In the genomic region with DNA sequence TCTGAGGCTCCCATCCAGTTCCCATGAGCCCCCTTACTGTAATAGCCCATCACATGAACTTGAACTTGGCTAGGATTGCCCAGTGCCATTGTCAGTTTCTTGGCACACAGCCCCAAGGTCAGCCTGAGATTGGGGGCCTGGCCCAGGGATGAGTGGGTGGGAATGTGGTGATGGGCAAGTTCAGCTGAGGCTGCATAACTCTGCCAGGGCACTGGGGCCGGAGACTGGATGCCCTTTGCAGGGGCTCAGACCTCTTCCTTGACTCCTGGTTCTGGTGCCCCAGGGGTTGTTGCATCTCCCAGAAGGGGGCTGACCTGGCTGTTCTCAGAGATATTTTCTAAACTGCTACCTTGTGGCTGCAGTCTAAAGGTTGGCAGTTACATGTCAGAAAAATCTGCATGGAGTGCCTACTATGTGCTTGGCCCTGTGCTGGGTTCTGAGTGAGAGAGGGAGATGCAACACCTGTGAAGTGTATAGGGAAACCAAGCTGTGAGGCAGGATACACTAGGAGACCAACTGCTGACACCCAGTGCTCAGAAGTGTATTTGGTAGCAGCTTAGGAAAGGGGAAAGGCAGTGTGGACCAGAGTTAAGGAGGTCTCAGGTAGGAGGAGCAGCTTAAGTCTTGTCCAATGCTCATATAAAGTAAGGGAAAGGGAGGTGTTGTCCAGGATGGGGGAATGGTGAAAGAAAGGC, we compare ENCODE assay signal across 13 cellular contexts.
"Had no signal": no experiment of that assay in that cellular context is flagged by ENCODE, and none has a peak within 500 bp of the region (broad histone marks: within the 10 kb centered on the region; RNA-seq: fewer than 3 reads in every experiment).

No MANE protein-coding gene starts in this region.

- H2AFZ ChIP-seq: hepatocyte had no signal

- H3K4me3 ChIP-seq: ascending aorta, hepatocyte, right atrium auricular region, smooth muscle cell, upper lobe of right lung had no signal

- H3K27me3 ChIP-seq: ascending aorta, hepatocyte, neutrophil, right atrium auricular region, upper lobe of right lung had no signal

- H3K4me2 ChIP-seq: hepatocyte, smooth muscle cell had no signal

- H3K9me3 Mint-ChIP-seq: naive thymus-derived CD4-positive, alpha-beta T cell; T-helper 2 cell treated with Interferon-gamma antibody and Interleukin-4, amounts not matched to agents 5 μg/mL and 100 μg/mL, for 36 hours had no signal

- H3K36me3 Mint-ChIP-seq: naive thymus-derived CD4-positive, alpha-beta T cell had no signal

- H3K9me3 ChIP-seq: ascending aorta, neutrophil, right atrium auricular region, upper lobe of right lung had no signal

- H3K4me1 ChIP-seq: ascending aorta had no signal

- H3K27ac ChIP-seq: ascending aorta, hepatocyte, right atrium auricular region, upper lobe of right lung had no signal

- DNase-seq: activated CD4-positive, alpha-beta T cell treated with anti-CD3 and anti-CD28 coated beads, Interleukin-2, amount 50 U/mL, for 48 hours; activated CD8-positive, alpha-beta memory T cell treated with anti-CD3 and anti-CD28 coated beads, Interleukin-2, amount 50 U/mL, for 48 hours; midbrain; stimulated activated naive CD4-positive, alpha-beta T cell; substantia nigra; upper lobe of right lung had no signal

- H3K4me3 Mint-ChIP-seq: naive thymus-derived CD4-positive, alpha-beta T cell; T-helper 2 cell treated with Interferon-gamma antibody and Interleukin-4, amounts not matched to agents 5 μg/mL and 100 μg/mL, for 36 hours had no signal

- H3K27ac Mint-ChIP-seq: T-helper 2 cell treated with Interferon-gamma antibody and Interleukin-4, amounts not matched to agents 5 μg/mL and 100 μg/mL, for 36 hours had no signal

- H3K27me3 Mint-ChIP-seq: naive thymus-derived CD4-positive, alpha-beta T cell had no signal

- H3K36me3 ChIP-seq: ascending aorta, neutrophil, right atrium auricular region, upper lobe of right lung had no signal

- H3K79me2 ChIP-seq: hepatocyte had no signal
